ENCODE assay signal across 8 cellular contexts in genomic region chr19:35901854-35902661, GRCh38.
DNase-seq lines count a peak whose midpoint lies in the region; ATAC-seq lines count a peak whose summit lies in the region.

HCST (plus strand) TSS chr19:35902529; CDS start chr19:35902594, 65 bp downstream.

- no peak within 1 kb of the TSS for H3K9ac ChIP-seq in iPS-15b (ENCODE audit: low read depth, low read length)

- H3K4me1 ChIP-seq in iPS-15b (ENCODE audit: control insufficient read depth, insufficient read depth, low read length) = peaks cover 8% of the 10 kb centered on the region

- peaks cover 11% of the 10 kb centered on the region for H3K36me3 ChIP-seq in iPS-15b (ENCODE audit: control insufficient read depth, insufficient read depth, low read length)

- H3K4me1 Mint-ChIP-seq in stimulated activated naive CD8-positive, alpha-beta T cell treated with anti-CD3 and anti-CD28 coated beads, Interleukin-15, amount 100 ng/mL, for 72 hours = peaks cover 71% of the 10 kb centered on the region

- H3K27me3 ChIP-seq in iPS-15b (ENCODE audit: control insufficient read depth, insufficient read depth, low read length) = peaks cover 3% of the 10 kb centered on the region

- H3K9me3 ChIP-seq in iPS-15b (ENCODE audit: control insufficient read depth, insufficient read depth, low read length) = no peaks in the 10 kb centered on the region

- no peaks in the 10 kb centered on the region for H3K9me3 Mint-ChIP-seq in stimulated activated naive CD8-positive, alpha-beta T cell treated with anti-CD3 and anti-CD28 coated beads, Interleukin-15, amount 100 ng/mL, for 72 hours

- H3K4me3 ChIP-seq in GM08714 (ENCODE audit: low read length) (peak within 1 kb of the TSS; percentile 54; the same call in 1 of the 2 replicates), iPS-15b (ENCODE audit: low read depth, low read length) (peak within 1 kb of the TSS; percentile 66)

- peak; percentile 38 for ATAC-seq in stimulated activated naive CD8-positive, alpha-beta T cell treated with anti-CD3 and anti-CD28 coated beads, Interleukin-15, amount 100 ng/mL, for 72 hours
- ATAC-seq in HG03095 (IDR thresholded peaks at IDR 0.05; ENCODE audit: unreplicated experiment) (no peak), GM18511 (IDR thresholded peaks at IDR 0.05; ENCODE audit: unreplicated experiment) (no peak), GM21526 (IDR thresholded peaks at IDR 0.05; ENCODE audit: low FRiP score, unreplicated experiment) (no peak)

- H3K27ac Mint-ChIP-seq in stimulated activated naive CD8-positive, alpha-beta T cell treated with anti-CD3 and anti-CD28 coated beads, Interleukin-15, amount 100 ng/mL, for 72 hours = peak within 1 kb of the TSS; percentile 94 to 96

- peak; percentile 87 for DNase-seq in MV-4-11 (lab: John Stamatoyannopoulos, UW)
- peak; percentile 79 for DNase-seq in activated effector memory CD4-positive, alpha-beta T cell treated with anti-CD3 and anti-CD28 coated beads, Interleukin-2, amount 50 U/mL, for 16 hours
- peak; percentile 44 to 49 for DNase-seq in stimulated activated naive CD8-positive, alpha-beta T cell treated with anti-CD3 and anti-CD28 coated beads, Interleukin-15, amount 100 ng/mL, for 72 hours

- H3K27me3 Mint-ChIP-seq in stimulated activated naive CD8-positive, alpha-beta T cell treated with anti-CD3 and anti-CD28 coated beads, Interleukin-15, amount 100 ng/mL, for 72 hours = no peaks in the 10 kb centered on the region

- H3K4me3 Mint-ChIP-seq in stimulated activated naive CD8-positive, alpha-beta T cell treated with anti-CD3 and anti-CD28 coated beads, Interleukin-15, amount 100 ng/mL, for 72 hours = peak within 1 kb of the TSS; percentile 92 to 93
